Comparison of ENCODE assay signal across 1 cellular context in genomic region chr2:211854832-211855231, GRCh38.
TF ChIP-seq lines count a peak whose summit lies in the region.

No MANE protein-coding gene starts in this region.

TF ChIP-seq in GM12878, 131 proteins besides CTCF, POLR2A, EP300 and RAD21 (continued from another document):
- TF ChIP-seq USF2 (IDR thresholded peaks at IDR 0.05; ENCODE audit: borderline replicate concordance, low read depth, low read length) (no peak), PAX8 (IDR thresholded peaks at IDR 0.05) (no peak), JUNB (IDR thresholded peaks at IDR 0.05) (no peak), PML (IDR thresholded peaks at IDR 0.05; ENCODE audit: low read length) (no peak), CBX5 (IDR thresholded peaks at IDR 0.05; ENCODE audit: low read depth) (no peak), EED (IDR thresholded peaks at IDR 0.05; ENCODE audit: low read depth) (no peak), SMAD5 (IDR thresholded peaks at IDR 0.05; ENCODE audit: low read depth) (no peak), SUPT20H (IDR thresholded peaks at IDR 0.05; ENCODE audit: borderline replicate concordance, control insufficient read depth, low read depth, low read length) (no peak), PRDM15 (CRISPR knock-in tag; IDR thresholded peaks at IDR 0.05) (no peak), SP1 (IDR thresholded peaks at IDR 0.05; ENCODE audit: low read depth, low read length) (no peak), MLLT1 (IDR thresholded peaks at IDR 0.05) (no peak)
- TF ChIP-seq, protein P1, sequence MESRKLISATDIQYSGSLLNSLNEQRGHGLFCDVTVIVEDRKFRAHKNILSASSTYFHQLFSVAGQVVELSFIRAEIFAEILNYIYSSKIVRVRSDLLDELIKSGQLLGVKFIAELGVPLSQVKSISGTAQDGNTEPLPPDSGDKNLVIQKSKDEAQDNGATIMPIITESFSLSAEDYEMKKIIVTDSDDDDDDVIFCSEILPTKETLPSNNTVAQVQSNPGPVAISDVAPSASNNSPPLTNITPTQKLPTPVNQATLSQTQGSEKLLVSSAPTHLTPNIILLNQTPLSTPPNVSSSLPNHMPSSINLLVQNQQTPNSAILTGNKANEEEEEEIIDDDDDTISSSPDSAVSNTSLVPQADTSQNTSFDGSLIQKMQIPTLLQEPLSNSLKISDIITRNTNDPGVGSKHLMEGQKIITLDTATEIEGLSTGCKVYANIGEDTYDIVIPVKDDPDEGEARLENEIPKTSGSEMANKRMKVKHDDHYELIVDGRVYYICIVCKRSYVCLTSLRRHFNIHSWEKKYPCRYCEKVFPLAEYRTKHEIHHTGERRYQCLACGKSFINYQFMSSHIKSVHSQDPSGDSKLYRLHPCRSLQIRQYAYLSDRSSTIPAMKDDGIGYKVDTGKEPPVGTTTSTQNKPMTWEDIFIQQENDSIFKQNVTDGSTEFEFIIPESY (IDR thresholded peaks at IDR 0.05) = no peak
